In genomic region chr3:10299679-10300078, GRCh38 we compare ENCODE assay signal across 11 cellular contexts. TPM values are rescaled to one million over a fixed set of nuclear protein-coding genes. Genes with fewer than 3 reads are reported as not detected.
DNase-seq lines count a peak whose midpoint lies in the region; ATAC-seq and TF ChIP-seq lines count a peak whose summit lies in the region.
"Had no signal": no experiment of that assay in that cellular context is flagged by ENCODE, and none has a peak within 500 bp of the region (broad histone marks: within the 10 kb centered on the region; RNA-seq: fewer than 3 reads in every experiment).

No MANE protein-coding gene starts in this region.

- TF ChIP-seq EP300 in sigmoid colon (IDR thresholded peaks at IDR 0.05): no peak

- H3K9ac ChIP-seq in MM.1S (ENCODE audit: low read length) (no peak overlapping the region), mesendoderm (ENCODE audit: low read length) (no peak overlapping the region), smooth muscle cell (ENCODE audit: low read depth) (no peak overlapping the region)

- H2AFZ ChIP-seq in MM.1S (ENCODE audit: low read length) (no peak overlapping the region), smooth muscle cell (ENCODE audit: low read depth) (no peak overlapping the region)

- H3F3A ChIP-seq in MM.1S (ENCODE audit: insufficient read depth, low read length) (peaks cover 12% of the 10 kb centered on the region; the same call in 1 of the 2 replicates), smooth muscle cell (ENCODE audit: low read depth) (peaks cover 17% of the 10 kb centered on the region)

- H3K79me2 ChIP-seq in MM.1S (ENCODE audit: low read length): peaks cover 13% of the 10 kb centered on the region; the same call in 1 of the 2 replicates
- no peaks in the 10 kb centered on the region for H3K79me2 ChIP-seq in mesendoderm (ENCODE audit: control insufficient read depth, insufficient read depth, low read length)
- H3K79me2 ChIP-seq in smooth muscle cell (ENCODE audit: low read depth): no peaks in the 10 kb centered on the region

- H3K18ac ChIP-seq in mesendoderm (ENCODE audit: low read length): no peak overlapping the region

- H3K23ac ChIP-seq in mesendoderm (ENCODE audit: low read length): no peak overlapping the region

- no peaks in the 10 kb centered on the region for H3K9me3 ChIP-seq in MM.1S (replicated peaks; ENCODE audit: insufficient read depth, low read length)
- no peaks in the 10 kb centered on the region for H3K9me3 ChIP-seq in smooth muscle cell (replicated peaks; ENCODE audit: low read depth)
- no peaks in the 10 kb centered on the region for H3K9me3 ChIP-seq in sigmoid colon
- H3K9me3 ChIP-seq: stomach had no signal

- ATAC-seq in GM21367 (IDR thresholded peaks at IDR 0.05; ENCODE audit: unreplicated experiment): peak; percentile 51

- H3K4me3 ChIP-seq in MM.1S (ENCODE audit: low read length): no peak overlapping the region
- no peak overlapping the region for H3K4me3 ChIP-seq in mesendoderm (ENCODE audit: low read length)
- no peak overlapping the region for H3K4me3 ChIP-seq in smooth muscle cell
- H3K4me3 ChIP-seq in sigmoid colon: no peak overlapping the region
- H3K4me3 ChIP-seq: stomach had no signal

- DNase-seq in GM13977 (ENCODE audit: low spot score) (peak; percentile 50), MM.1S (peak; percentile 79), lung microvascular endothelial cell (ENCODE audit: low read depth in 2 of 2) (peak; percentile 25 to 61), mesendoderm (no peak), smooth muscle cell (lab: John Stamatoyannopoulos, UW; ENCODE audit: unreplicated experiment) (no peak), sigmoid colon (no peak), HuH-7.5 (ENCODE audit: low spot score) (no peak)
- DNase-seq: activated CD8-positive, alpha-beta memory T cell treated with anti-CD3 and anti-CD28 coated beads for 24 hours; stomach had no signal

- WGBS in mesendoderm (ENCODE audit: extremely low coverage, insufficient coverage, low lambda C conversion rate): no CpG with 5 or more reads among the region's 6 CpGs
- 90% methylated on average over 6 of the region's 6 CpGs for WGBS in smooth muscle cell (ENCODE audit: low lambda C conversion rate)
- WGBS in sigmoid colon, 2 donors: 71 to 88% methylated on average over 6 of the region's 6 CpGs

- no peak overlapping the region for H3K56ac ChIP-seq in mesendoderm (ENCODE audit: low read length)

- H3K36me3 ChIP-seq in MM.1S (replicated peaks; ENCODE audit: insufficient read depth, low read length) (peaks cover 19% of the 10 kb centered on the region), mesendoderm (ENCODE audit: control insufficient read depth, insufficient read depth, low read length) (peaks cover 14% of the 10 kb centered on the region), smooth muscle cell (ENCODE audit: low read depth) (peaks cover 12% of the 10 kb centered on the region), sigmoid colon (peaks cover 30 to 73% (median 48%) of the 10 kb centered on the region in 4 donors)

- H3K4me1 ChIP-seq in MM.1S (ENCODE audit: low read length): peaks cover 17% of the 10 kb centered on the region
- H3K4me1 ChIP-seq in mesendoderm (ENCODE audit: control insufficient read depth, low read depth, low read length): no peaks in the 10 kb centered on the region
- no peaks in the 10 kb centered on the region for H3K4me1 ChIP-seq in smooth muscle cell (ENCODE audit: low read depth)
- H3K4me1 ChIP-seq in sigmoid colon: no peaks in the 10 kb centered on the region

- no peak for TF ChIP-seq POLR2A in sigmoid colon (IDR thresholded peaks at IDR 0.05)

- in situ Hi-C loops in GM13977 (cut with MboI; ENCODE audit: low pct_unique_long_range_greater_than_20kb, low sequenced_read_pairs, unreplicated experiment): no loop called here

- H2BK5ac ChIP-seq in mesendoderm (ENCODE audit: low read length): no peak overlapping the region

- H3K27ac ChIP-seq in MM.1S (ENCODE audit: low read length) (peak overlapping the region; percentile 24; the same call in 1 of the 2 replicates), mesendoderm (ENCODE audit: low read depth, low read length) (no peak overlapping the region), smooth muscle cell (ENCODE audit: low read depth) (no peak overlapping the region), sigmoid colon (no peak overlapping the region)
- H3K27ac ChIP-seq: RWPE1 had no signal

- H3K9me2 ChIP-seq in MM.1S (replicated peaks; ENCODE audit: insufficient read depth, low read length): no peaks in the 10 kb centered on the region

- no peak overlapping the region for H4K8ac ChIP-seq in mesendoderm (ENCODE audit: low read depth, low read length)

- H3K4ac ChIP-seq in mesendoderm (ENCODE audit: low read depth, low read length): no peak overlapping the region

- H3K4me2 ChIP-seq in MM.1S (ENCODE audit: low read depth, low read length) (peak overlapping the region; percentile 15; the same call in 1 of the 2 replicates), mesendoderm (ENCODE audit: low read length) (no peak overlapping the region), smooth muscle cell (no peak overlapping the region)

- H2AK5ac ChIP-seq in mesendoderm (ENCODE audit: low read length): no peak overlapping the region

- no peak overlapping the region for H2BK120ac ChIP-seq in mesendoderm (ENCODE audit: low read depth, low read length)

- TF ChIP-seq CTCF in GM13977 (IDR thresholded peaks at IDR 0.05; ENCODE audit: extremely low read depth, insufficient read depth, missing control alignments) (no peak), MM.1S (IDR thresholded peaks at IDR 0.05; ENCODE audit: low read length) (no peak), smooth muscle cell (IDR thresholded peaks at IDR 0.05; ENCODE audit: borderline replicate concordance, insufficient read depth, poor library complexity, severe bottlenecking) (no peak), sigmoid colon (IDR thresholded peaks at IDR 0.05) (no peak)

- no peak overlapping the region for H2BK15ac ChIP-seq in mesendoderm (replicated peaks; ENCODE audit: low read depth)

- no peaks in the 10 kb centered on the region for H3K27me3 ChIP-seq in MM.1S (replicated peaks; ENCODE audit: insufficient read depth, low read length)
- H3K27me3 ChIP-seq in mesendoderm (ENCODE audit: insufficient read depth, low read length, poor library complexity): no peaks in the 10 kb centered on the region
- H3K27me3 ChIP-seq in smooth muscle cell (ENCODE audit: low read depth): no peaks in the 10 kb centered on the region
- no peaks in the 10 kb centered on the region for H3K27me3 ChIP-seq in sigmoid colon
- H3K27me3 ChIP-seq: stomach had no signal

- intact Hi-C loops in sigmoid colon (cut with DNase I): no loop called here

- H3K79me1 ChIP-seq in mesendoderm (ENCODE audit: low read length): no peaks in the 10 kb centered on the region

- H4K5ac ChIP-seq in mesendoderm (ENCODE audit: low read length): no peak overlapping the region

- H4K20me1 ChIP-seq in MM.1S (ENCODE audit: insufficient read depth, low read length) (0 out of 2 replicates have a peak, but pooled peaks cover 3% of the 10 kb centered on the region), smooth muscle cell (ENCODE audit: low read depth) (peaks cover 34% of the 10 kb centered on the region)

RNA-seq across cellular contexts. Expression of gene GHRL, which starts 6.9 kb away (rescaled TPM):
- total RNA-seq in lung microvascular endothelial cell (0.40 and 0.65 TPM in 2 replicates), smooth muscle cell (not detected in 2 replicates), sigmoid colon (under 1 TPM in 2 of 4 donors, not detected in 2; 0.54 to 0.71 TPM)
- 0.66 TPM for polyA plus RNA-seq in mesendoderm (2013, experiment 1 of 2)
- 0.34 TPM for polyA plus RNA-seq in mesendoderm (2013, experiment 2 of 2)
- polyA plus RNA-seq in smooth muscle cell (0.45 and 0.76 TPM in 2 replicates), sigmoid colon (1 to 10 TPM in 1 of 3 donors, not detected in 2; 1.5 TPM)

RNA-seq across cellular contexts. Expression of gene SEC13, which starts 21.2 kb away (rescaled TPM):
- total RNA-seq in lung microvascular endothelial cell (250 and 335 TPM in 2 replicates), smooth muscle cell (221 and 247 TPM in 2 replicates), sigmoid colon (10 to 100 TPM; 53.5 to 87.2 (median 67.1) TPM)
- 117 TPM for polyA plus RNA-seq in mesendoderm (2013, experiment 1 of 2)
- 116 TPM for polyA plus RNA-seq in mesendoderm (2013, experiment 2 of 2)
- polyA plus RNA-seq in smooth muscle cell (400 and 476 TPM in 2 replicates), sigmoid colon (100 to 1,000 TPM; 125 to 178 (median 134) TPM)

RNA-seq across cellular contexts. Expression of gene TATDN2, which starts 51.4 kb away (rescaled TPM):
- 7.2 and 8.9 TPM in 2 replicates for total RNA-seq in lung microvascular endothelial cell
- polyA plus RNA-seq in mesendoderm (2013, experiment 1 of 2): 21.1 TPM
- polyA plus RNA-seq in mesendoderm (2013, experiment 2 of 2): 22.4 TPM
- total RNA-seq in smooth muscle cell: 10.7 and 23.6 TPM in 2 replicates
- 3.3 and 7.2 TPM in 2 replicates for polyA plus RNA-seq in smooth muscle cell
- total RNA-seq in sigmoid colon: 10 to 100 TPM; 11.2 to 23.3 (median 12.6) TPM
- polyA plus RNA-seq in sigmoid colon: 10 to 100 TPM; 13.4 to 25.7 (median 17.4) TPM

Comparison
In these comparisons a context has a peak if more than half of its experiments do, and no peak if none do; other contexts are left out.
1. DNase-seq: peak in GM13977 (single experiment), MM.1S (single experiment) and lung microvascular endothelial cell (2 of 2); none in mesendoderm (single experiment), smooth muscle cell (single experiment), sigmoid colon (single experiment) and HuH-7.5 (single experiment).